19 cellular contexts compared by ENCODE assay signal in genomic region chrX:39836802-39837420, GRCh38.
DNase-seq lines count a peak whose midpoint lies in the region; ATAC-seq, FAIRE-seq and TF ChIP-seq lines count a peak whose summit lies in the region.
"Had no signal": no experiment of that assay in that cellular context is flagged by ENCODE, and none has a peak within 500 bp of the region (broad histone marks: within the 10 kb centered on the region; RNA-seq: fewer than 3 reads in every experiment).

No MANE protein-coding gene starts in this region.

- intact Hi-C loops in activated CD4-positive, alpha-beta memory T cell treated with anti-CD3 and anti-CD28 coated beads for 36 hours (cut with micrococcal nuclease), result no loop called here

- FAIRE-seq in H54 (lab: Jason Lieb, UNC), result no peak
- FAIRE-seq: RCC 7860 had no signal

- H3K27ac Mint-ChIP-seq in activated CD4-positive, alpha-beta memory T cell treated with anti-CD3 and anti-CD28 coated beads for 36 hours, result no peak overlapping the region
- H3K27ac Mint-ChIP-seq in activated CD4-positive, alpha-beta memory T cell treated with anti-CD3 and anti-CD28 coated beads, Interleukin-2, amount 10 ng/mL, durations not matched to agents 7 days and 5 days, result no peak overlapping the region
- H3K27ac Mint-ChIP-seq: activated T-helper 1 cell treated with anti-CD3 and anti-CD28 coated beads, Interleukin-12 subunit alpha, Interleukin-12 subunit beta, Interleukin-2, Interleukin-4 antibody, amounts not matched to agents 30 ng/mL and 10 ng/mL and 1 ng/mL, durations not matched to agents 14 hours and 24 hours and 36 hours; naive thymus-derived CD4-positive, alpha-beta T cell had no signal

- H3K27me3 Mint-ChIP-seq in activated CD4-positive, alpha-beta memory T cell treated with anti-CD3 and anti-CD28 coated beads for 36 hours, result no peaks in the 10 kb centered on the region
- H3K27me3 Mint-ChIP-seq in activated CD4-positive, alpha-beta memory T cell treated with anti-CD3 and anti-CD28 coated beads, Interleukin-2, amount 10 ng/mL, durations not matched to agents 7 days and 5 days, result no peaks in the 10 kb centered on the region
- H3K27me3 Mint-ChIP-seq: naive thymus-derived CD4-positive, alpha-beta T cell had no signal

- no peaks in the 10 kb centered on the region for H3K36me3 Mint-ChIP-seq in activated CD4-positive, alpha-beta memory T cell treated with anti-CD3 and anti-CD28 coated beads for 36 hours
- no peaks in the 10 kb centered on the region for H3K36me3 Mint-ChIP-seq in activated CD4-positive, alpha-beta memory T cell treated with anti-CD3 and anti-CD28 coated beads, Interleukin-2, amount 10 ng/mL, durations not matched to agents 7 days and 5 days (ENCODE audit: low read depth)

- DNase-seq in activated CD4-positive, alpha-beta memory T cell treated with anti-CD3 and anti-CD28 coated beads for 36 hours, result peak; percentile 25
- no peak for DNase-seq in activated CD4-positive, alpha-beta memory T cell treated with anti-CD3 and anti-CD28 coated beads, Interleukin-2, amount 10 ng/mL, durations not matched to agents 7 days and 5 days
- DNase-seq in GM12865 (ENCODE audit: low read depth) (peak; percentile 21), NCI-H1694 (lab: John Stamatoyannopoulos, UW) (peak; percentile 60), H54 (ENCODE audit: insufficient read length, low spot score) (no peak)
- DNase-seq: activated CD4-positive, alpha-beta T cell treated with anti-CD3 and anti-CD28 coated beads, Interleukin-2, amount 50 U/mL, for 4 hours; caudate nucleus; effector CD4-positive, alpha-beta T cell; glutamatergic neuron; KG1; naive thymus-derived CD4-positive, alpha-beta T cell; NCI-H146; SW 1271 had no signal

- ATAC-seq in esophagus mucosa, result peak; percentile 74
- no peak for ATAC-seq in GM21717 (IDR thresholded peaks at IDR 0.05; ENCODE audit: unreplicated experiment)
- ATAC-seq in GM21723 (IDR thresholded peaks at IDR 0.05; ENCODE audit: unreplicated experiment), result no peak
- ATAC-seq: naive thymus-derived CD4-positive, alpha-beta T cell had no signal

- no peak overlapping the region for H3K4me3 Mint-ChIP-seq in activated CD4-positive, alpha-beta memory T cell treated with anti-CD3 and anti-CD28 coated beads for 36 hours
- no peak overlapping the region for H3K4me3 Mint-ChIP-seq in activated CD4-positive, alpha-beta memory T cell treated with anti-CD3 and anti-CD28 coated beads, Interleukin-2, amount 10 ng/mL, durations not matched to agents 7 days and 5 days
- H3K4me3 Mint-ChIP-seq: activated T-helper 1 cell treated with anti-CD3 and anti-CD28 coated beads, Interleukin-12 subunit alpha, Interleukin-12 subunit beta, Interleukin-2, Interleukin-4 antibody, amounts not matched to agents 30 ng/mL and 10 ng/mL and 1 ng/mL, durations not matched to agents 14 hours and 24 hours and 36 hours; naive thymus-derived CD4-positive, alpha-beta T cell had no signal

- no peak for TF ChIP-seq POLR2A in H54 (IDR thresholded peaks at IDR 0.05; ENCODE audit: low read depth, low read length)

- no peaks in the 10 kb centered on the region for H3K4me1 Mint-ChIP-seq in activated CD4-positive, alpha-beta memory T cell treated with anti-CD3 and anti-CD28 coated beads for 36 hours (ENCODE audit: low read depth)
- no peaks in the 10 kb centered on the region for H3K4me1 Mint-ChIP-seq in activated CD4-positive, alpha-beta memory T cell treated with anti-CD3 and anti-CD28 coated beads, Interleukin-2, amount 10 ng/mL, durations not matched to agents 7 days and 5 days

- H3K9me3 Mint-ChIP-seq in activated CD4-positive, alpha-beta memory T cell treated with anti-CD3 and anti-CD28 coated beads for 36 hours, result no peaks in the 10 kb centered on the region
- H3K9me3 Mint-ChIP-seq in activated CD4-positive, alpha-beta memory T cell treated with anti-CD3 and anti-CD28 coated beads, Interleukin-2, amount 10 ng/mL, durations not matched to agents 7 days and 5 days, result no peaks in the 10 kb centered on the region
- H3K9me3 Mint-ChIP-seq: activated T-helper 1 cell treated with anti-CD3 and anti-CD28 coated beads, Interleukin-12 subunit alpha, Interleukin-12 subunit beta, Interleukin-2, Interleukin-4 antibody, amounts not matched to agents 30 ng/mL and 10 ng/mL and 1 ng/mL, durations not matched to agents 14 hours and 24 hours and 36 hours had no signal

- POLR2A ChIA-PET in activated CD4-positive, alpha-beta memory T cell treated with anti-CD3 and anti-CD28 coated beads for 36 hours (lab: Charles Lee), result no interaction called here
- POLR2A ChIA-PET in activated CD4-positive, alpha-beta memory T cell treated with anti-CD3 and anti-CD28 coated beads, Interleukin-2, amount 10 ng/mL, durations not matched to agents 7 days and 5 days (lab: Charles Lee), result interaction anchor here (0.8 kb wide), 1 partner anchor 17 kb away, joined by 3 read pairs; no protein-coding TSS in a partner anchor

- CTCF ChIA-PET in activated CD4-positive, alpha-beta memory T cell treated with anti-CD3 and anti-CD28 coated beads for 36 hours (lab: Charles Lee), result interaction anchor here (2.5 kb wide), 1 partner anchor 17 kb away, joined by 10 read pairs; no protein-coding TSS in a partner anchor
- CTCF ChIA-PET in activated CD4-positive, alpha-beta memory T cell treated with anti-CD3 and anti-CD28 coated beads, Interleukin-2, amount 10 ng/mL, durations not matched to agents 7 days and 5 days (lab: Charles Lee), result no interaction called here

- H3K4me3 ChIP-seq in GM12865 (ENCODE audit: low read depth, low read length), result no peak overlapping the region
- H3K4me3 ChIP-seq: smooth muscle cell had no signal

- no peak for TF ChIP-seq CTCF in GM12865 (IDR thresholded peaks at IDR 0.05; ENCODE audit: insufficient read depth, low read depth, low read length, missing control alignments)

Comparison
In these comparisons a context has a peak if more than half of its experiments do, and no peak if none do; other contexts are left out.
1. DNase-seq: peak in activated CD4-positive, alpha-beta memory T cell treated with anti-CD3 and anti-CD28 coated beads for 36 hours (single experiment), GM12865 (single experiment) and NCI-H1694 (single experiment); none in activated CD4-positive, alpha-beta memory T cell treated with anti-CD3 and anti-CD28 coated beads, Interleukin-2, amount 10 ng/mL, durations not matched to agents 7 days and 5 days (single experiment) and H54 (single experiment).